7 cellular contexts compared by ENCODE assay signal in genomic region chr2:178477443-178478099, GRCh38. TPM values are rescaled to one million over a fixed set of nuclear protein-coding genes. Genes with fewer than 3 reads are reported as not detected.
DNase-seq lines count a peak whose midpoint lies in the region; ATAC-seq and TF ChIP-seq lines count a peak whose summit lies in the region.

No MANE protein-coding gene starts in this region.

- H3K27ac Mint-ChIP-seq in GM23338, result no peak overlapping the region

- H3K4me1 Mint-ChIP-seq in GM23338, result peaks cover 25% of the 10 kb centered on the region

- no peaks in the 10 kb centered on the region; the same call in 2 of the 3 replicates for H3K36me3 Mint-ChIP-seq in GM23338 (ENCODE audit: low read depth)

- intact Hi-C loops in sigmoid colon (cut with DNase I), result loop anchor here (1.0 kb wide), 1 partner anchor 26 kb away; the partner anchor contains the start of genes PJVK and PRKRA

- peaks cover 2% of the 10 kb centered on the region for H3K27me3 Mint-ChIP-seq in GM23338 (ENCODE audit: insufficient read depth, low read depth, poor library complexity)

- H2AFZ ChIP-seq in GM23338 (peak overlapping the region; percentile 100), OCI-LY3 (ENCODE audit: low read depth, low read length) (peak overlapping the region; percentile 99; the same call in 1 of the 2 replicates)

- peak overlapping the region; percentile 93 for H3K9ac ChIP-seq in OCI-LY3 (ENCODE audit: low read length)

- TF ChIP-seq EP300 in sigmoid colon (IDR thresholded peaks at IDR 0.05), result no peak

- H3K4me2 ChIP-seq in GM23338 (peak overlapping the region; percentile 97), OCI-LY3 (ENCODE audit: low read length) (peak overlapping the region; percentile 91)

- H3K4me3 Mint-ChIP-seq in GM23338, result peak overlapping the region; percentile 90

- ATAC-seq in GM23338 (no peak), HG02981 (IDR thresholded peaks at IDR 0.05; ENCODE audit: unreplicated experiment) (no peak)

- H4K20me1 ChIP-seq in GM23338 (replicated peaks; ENCODE audit: insufficient read depth), result no peaks in the 10 kb centered on the region
- H4K20me1 ChIP-seq in OCI-LY3 (ENCODE audit: insufficient read depth, low read length), result peaks cover 11% of the 10 kb centered on the region

- no peak for DNase-seq in GM23338 (ENCODE audit: low spot score)
- no peak for DNase-seq in epithelial cell of esophagus (ENCODE audit: low read depth)
- no peak for DNase-seq in sigmoid colon
- no peak for DNase-seq in iPS-NIHi11 (ENCODE audit: low spot score)
- no peak for DNase-seq in retina

- H3K27me3 ChIP-seq in GM23338 (ENCODE audit: insufficient read depth) (0 out of 2 replicates have a peak, but pooled peaks cover 8% of the 10 kb centered on the region), OCI-LY3 (ENCODE audit: low read depth, low read length) (no peaks in the 10 kb centered on the region), sigmoid colon (no peaks in the 10 kb centered on the region)

- no peaks in the 10 kb centered on the region; the same call in 2 of the 3 replicates for H3K9me3 Mint-ChIP-seq in GM23338

- H3K9me3 ChIP-seq in OCI-LY3 (ENCODE audit: insufficient read depth, low read length) (no peaks in the 10 kb centered on the region), sigmoid colon (no peaks in the 10 kb centered on the region)

- TF ChIP-seq CTCF in GM23338 (conservative IDR thresholded peaks at IDR 0.05; ENCODE audit: low read depth in 2 of 2) (no peak), OCI-LY3 (IDR thresholded peaks at IDR 0.05; ENCODE audit: low read depth, low read length) (no peak), epithelial cell of esophagus (IDR thresholded peaks at IDR 0.05; ENCODE audit: insufficient read depth, low read depth, low read length, missing control alignments) (no peak), sigmoid colon (IDR thresholded peaks at IDR 0.05) (no peak)

- no peaks in the 10 kb centered on the region for H3K36me3 ChIP-seq in GM23338 (ENCODE audit: insufficient read depth)
- no peaks in the 10 kb centered on the region for H3K36me3 ChIP-seq in OCI-LY3 (replicated peaks; ENCODE audit: low read depth, low read length)
- H3K36me3 ChIP-seq in sigmoid colon, result no peaks in the 10 kb centered on the region

- WGBS in sigmoid colon, 2 donors, result 6 to 16% methylated on average over 3 of the region's 3 CpGs

- H3K4me1 ChIP-seq in GM23338 (ENCODE audit: insufficient read depth) (peaks cover 16% of the 10 kb centered on the region; the same call in 1 of the 2 replicates), OCI-LY3 (ENCODE audit: low read length) (peaks cover 29% of the 10 kb centered on the region), sigmoid colon (peaks cover 0 to 44% (median 36%) of the 10 kb centered on the region in 4 donors)

- H3K79me2 ChIP-seq in GM23338 (replicated peaks; ENCODE audit: insufficient read depth) (peaks cover 14% of the 10 kb centered on the region), OCI-LY3 (ENCODE audit: low read length) (peaks cover 23% of the 10 kb centered on the region)

- no peak for TF ChIP-seq POLR2A in sigmoid colon (IDR thresholded peaks at IDR 0.05)

- no peaks in the 10 kb centered on the region for H3K9me2 ChIP-seq in GM23338 (ENCODE audit: insufficient read depth)

- no peak overlapping the region for H3K27ac ChIP-seq in GM23338 (ENCODE audit: low read depth)
- no peak overlapping the region for H3K27ac ChIP-seq in OCI-LY3 (ENCODE audit: low read length)
- H3K27ac ChIP-seq in sigmoid colon, result peak overlapping the region; percentile 88 to 95 (median 92)

- H3K4me3 ChIP-seq in GM23338, result peak overlapping the region; percentile 95
- H3K4me3 ChIP-seq in OCI-LY3 (ENCODE audit: low read length), result peak overlapping the region; percentile 97
- H3K4me3 ChIP-seq in epithelial cell of esophagus (ENCODE audit: low read length), result peak overlapping the region; percentile 98
- H3K4me3 ChIP-seq in sigmoid colon, result peak overlapping the region; percentile 56 to 97 (median 64)

- peaks cover 2% of the 10 kb centered on the region; the same call in 1 of the 2 replicates for H3F3A ChIP-seq in GM23338 (replicated peaks; ENCODE audit: low read depth)

TF ChIP-seq in GM23338, 12 proteins besides CTCF, POLR2A, EP300 and RAD21:
- TF ChIP-seq ZNF462 (CRISPR knock-in tag; IDR thresholded peaks at IDR 0.05), result no peak

RNA-seq across cellular contexts. Expression of gene FKBP7, which starts 0.8 kb away (rescaled TPM):
- 8.3 and 8.6 TPM in 2 replicates for total RNA-seq in GM23338 (2014; rRNA removed; shearing (Covaris generic))
- polyA plus RNA-seq in GM23338 (2016; fragmentation: Nextera tagmentation; extraction: Ambion mirVana), result 9.0 and 12.1 TPM in 2 replicates
- total RNA-seq in sigmoid colon, result 10 to 100 TPM; 19.9 to 26.7 (median 22.6) TPM
- 1 to 10 TPM; 1.2 to 5.2 (median 3.6) TPM for polyA plus RNA-seq in sigmoid colon

RNA-seq across cellular contexts. Expression of gene PLEKHA3, which starts 2.7 kb away (rescaled TPM):
- 8.8 and 10.6 TPM in 2 replicates for total RNA-seq in GM23338 (2014; rRNA removed; shearing (Covaris generic))
- polyA plus RNA-seq in GM23338 (2016; fragmentation: Nextera tagmentation; extraction: Ambion mirVana) (15.2 and 16.1 TPM in 2 replicates), sigmoid colon (1 to 10 TPM; 1.8 to 4.2 (median 2.3) TPM)
- 10 to 100 TPM; 13.0 to 22.5 (median 19.7) TPM for total RNA-seq in sigmoid colon

RNA-seq across cellular contexts. Expression of gene PJVK, which starts 26.4 kb away (rescaled TPM):
- 2.1 and 3.0 TPM in 2 replicates for total RNA-seq in GM23338 (2014; rRNA removed; shearing (Covaris generic))
- 1.5 and 1.6 TPM in 2 replicates for polyA plus RNA-seq in GM23338 (2016; fragmentation: Nextera tagmentation; extraction: Ambion mirVana)
- total RNA-seq in sigmoid colon, result 1 to 10 TPM; 2.9 to 8.3 (median 4.6) TPM
- under 1 TPM in 1 of 3 donors, not detected in 2; 0.85 TPM for polyA plus RNA-seq in sigmoid colon

RNA-seq across cellular contexts. Expression of gene PRKRA, which starts 26.6 kb away (rescaled TPM):
- total RNA-seq in GM23338 (2014; rRNA removed; shearing (Covaris generic)), result 63.8 and 67.1 TPM in 2 replicates
- polyA plus RNA-seq in GM23338 (2016; fragmentation: Nextera tagmentation; extraction: Ambion mirVana) (38.6 and 44.0 TPM in 2 replicates), sigmoid colon (10 to 100 TPM; 25.1 to 25.2 (median 25.2) TPM)
- 10 to 100 TPM; 62.6 to 86.1 (median 76.7) TPM for total RNA-seq in sigmoid colon

Comparison
In these comparisons a context has a peak if more than half of its experiments do, and no peak if none do; other contexts are left out.
1. H3K27ac ChIP-seq: peak in sigmoid colon (4 of 4); none in GM23338 (single experiment) and OCI-LY3 (single experiment).
2. Peak in every context shown above with its lines, with median percentiles within 50 percentile points of each other: H3K4me3 ChIP-seq.